Comparison of ENCODE assay signal across 19 cellular contexts in the genomic region with DNA sequence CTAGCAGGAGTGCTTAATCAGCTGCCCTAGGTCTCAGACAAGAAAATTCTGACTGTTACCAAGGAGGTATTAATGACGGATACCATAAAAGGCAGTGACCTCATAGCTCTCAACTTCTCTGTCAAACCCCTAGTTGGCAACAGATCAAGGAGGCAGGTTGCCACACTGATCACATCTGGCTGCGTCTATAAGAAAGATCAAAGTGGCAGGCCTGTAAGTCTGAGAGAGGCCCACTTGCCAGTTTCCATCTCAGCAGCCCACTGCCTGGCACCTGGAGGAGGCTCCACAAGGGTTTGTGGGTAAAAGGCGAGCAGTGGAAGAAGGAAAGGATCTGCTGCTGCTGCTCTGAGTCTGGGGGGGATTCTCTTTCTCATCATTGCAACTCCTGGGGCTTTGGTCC.
DNase-seq lines count a peak whose midpoint lies in the region; ATAC-seq and TF ChIP-seq lines count a peak whose summit lies in the region.
"Had no signal": no experiment of that assay in that cellular context is flagged by ENCODE, and none has a peak within 500 bp of the region (broad histone marks: within the 10 kb centered on the region; RNA-seq: fewer than 3 reads in every experiment).

No MANE protein-coding gene starts in this region.

- no peaks in the 10 kb centered on the region for H3K4me1 Mint-ChIP-seq in CD14-positive monocyte

- TF ChIP-seq CTCF in cardiac muscle cell (IDR thresholded peaks at IDR 0.05; ENCODE audit: low read depth, low read length) (no peak), ascending aorta (IDR thresholded peaks at IDR 0.05) (no peak), sigmoid colon (IDR thresholded peaks at IDR 0.05) (no peak), CD14-positive monocyte (IDR thresholded peaks at IDR 0.05) (no peak), spleen (IDR thresholded peaks at IDR 0.05 in 8 of 11, conservative IDR thresholded peaks at IDR 0.05 in 3 of 11) (no peak)

- H3K4me1 ChIP-seq in cardiac muscle cell (ENCODE audit: low read depth) (peaks cover 43% of the 10 kb centered on the region), right cardiac atrium (ENCODE audit: control insufficient read depth, insufficient read depth, low read length) (no peaks in the 10 kb centered on the region), ascending aorta (peaks cover 0 to 23% of the 10 kb centered on the region in 2 donors), sigmoid colon (no peaks in the 10 kb centered on the region), spleen (no peaks in the 10 kb centered on the region)
- H3K4me1 ChIP-seq: BE2C had no signal

- no peak for ATAC-seq in right cardiac atrium
- no peak for ATAC-seq in GM18498 (IDR thresholded peaks at IDR 0.05; ENCODE audit: unreplicated experiment)
- ATAC-seq: HCT116 had no signal

- intact Hi-C loops in right cardiac atrium (cut with DNase I) (no loop called here), ascending aorta (cut with DNase I) (no loop called here), sigmoid colon (cut with DNase I) (no loop called here), CD14-positive monocyte (cut with micrococcal nuclease) (no loop called here), spleen (cut with DNase I; ENCODE audit: low total_unique reads) (no loop called here)

- H3K36me3 Mint-ChIP-seq in CD14-positive monocyte, result no peaks in the 10 kb centered on the region

- H3K36me3 ChIP-seq in cardiac muscle cell, result no peaks in the 10 kb centered on the region
- no peaks in the 10 kb centered on the region for H3K36me3 ChIP-seq in ascending aorta
- no peaks in the 10 kb centered on the region for H3K36me3 ChIP-seq in sigmoid colon
- H3K36me3 ChIP-seq in spleen, result no peaks in the 10 kb centered on the region
- H3K36me3 ChIP-seq: BE2C had no signal

- no peak for TF ChIP-seq POLR2A in sigmoid colon (IDR thresholded peaks at IDR 0.05)
- no peak for TF ChIP-seq POLR2A in spleen (IDR thresholded peaks at IDR 0.05)

- H3K27ac ChIP-seq in cardiac muscle cell (peak overlapping the region; percentile 80), right cardiac atrium (ENCODE audit: low read length) (no peak overlapping the region), ascending aorta (peak overlapping the region; percentile 61 to 62), sigmoid colon (no peak overlapping the region), spleen (no peak overlapping the region)

- H3K27me3 ChIP-seq in cardiac muscle cell (no peaks in the 10 kb centered on the region), right cardiac atrium (ENCODE audit: control insufficient read depth, insufficient read depth) (no peaks in the 10 kb centered on the region), ascending aorta (no peaks in the 10 kb centered on the region), sigmoid colon (no peaks in the 10 kb centered on the region), spleen (replicated peaks in 1 of 7) (no peaks in the 10 kb centered on the region)
- H3K27me3 ChIP-seq: BE2C had no signal

- H3K9me3 ChIP-seq in cardiac muscle cell (ENCODE audit: low read depth), result no peaks in the 10 kb centered on the region
- H3K9me3 ChIP-seq in right cardiac atrium (ENCODE audit: control insufficient read depth, low read length), result no peaks in the 10 kb centered on the region
- H3K9me3 ChIP-seq in ascending aorta, result no peaks in the 10 kb centered on the region
- H3K9me3 ChIP-seq in sigmoid colon, result no peaks in the 10 kb centered on the region
- H3K9me3 ChIP-seq in spleen, result no peaks in the 10 kb centered on the region
- H3K9me3 ChIP-seq: BE2C had no signal

- no peak overlapping the region for H3K4me3 Mint-ChIP-seq in CD14-positive monocyte
- H3K4me3 Mint-ChIP-seq: CD4-positive, alpha-beta T cell; HFFc6 had no signal

- no peak for TF ChIP-seq EP300 in sigmoid colon (IDR thresholded peaks at IDR 0.05)

- no peak for DNase-seq in cardiac muscle cell (ENCODE audit: low read depth in 1 of 2, low spot score in 1 of 2)
- DNase-seq in right cardiac atrium, result no peak
- DNase-seq in ascending aorta (ENCODE audit: low spot score in 2 of 2), result no peak
- peak; percentile 52 for DNase-seq in sigmoid colon
- no peak for DNase-seq in CD14-positive monocyte (ENCODE audit: low spot score)
- no peak for DNase-seq in spleen
- DNase-seq: ACHN; BE2C; C1 segment of cervical spinal cord; CD4-positive, alpha-beta T cell; DMS79; GF-D8; GOT3; H7; HFFc6; IMR-90; KBM-7 had no signal

- WGBS in right cardiac atrium, result 76% methylated on average over 3 of the region's 3 CpGs
- 65 to 69% methylated on average over 3 of the region's 3 CpGs for WGBS in sigmoid colon, 2 donors
- 67 to 78% (median 72%) methylated on average over 3 of the region's 3 CpGs for WGBS in spleen, 5 donors

- H3K4me3 ChIP-seq in cardiac muscle cell (no peak overlapping the region), right cardiac atrium (ENCODE audit: low read length) (no peak overlapping the region), ascending aorta (no peak overlapping the region), sigmoid colon (no peak overlapping the region), spleen (no peak overlapping the region)

- H3K27me3 Mint-ChIP-seq in CD14-positive monocyte (ENCODE audit: low read depth in 3 of 3), result peaks cover 0 to 3% (median 0%) of the 10 kb centered on the region in 3 donors

- no peak overlapping the region for H3K27ac Mint-ChIP-seq in CD14-positive monocyte
- H3K27ac Mint-ChIP-seq: CD4-positive, alpha-beta T cell; HFFc6 had no signal

- H3K9me3 Mint-ChIP-seq in CD14-positive monocyte, result peaks cover 0 to 9% (median 2%) of the 10 kb centered on the region in 7 donors
- H3K9me3 Mint-ChIP-seq: CD4-positive, alpha-beta T cell had no signal

Comparison
In these comparisons a context has a peak if more than half of its experiments do, and no peak if none do; other contexts are left out.
1. H3K27ac ChIP-seq: peak in cardiac muscle cell (single experiment) and ascending aorta (2 of 2); none in right cardiac atrium (single experiment), sigmoid colon (0 of 4) and spleen (0 of 8).